Comparison of ENCODE assay signal across 1 cellular context in the genomic region with DNA sequence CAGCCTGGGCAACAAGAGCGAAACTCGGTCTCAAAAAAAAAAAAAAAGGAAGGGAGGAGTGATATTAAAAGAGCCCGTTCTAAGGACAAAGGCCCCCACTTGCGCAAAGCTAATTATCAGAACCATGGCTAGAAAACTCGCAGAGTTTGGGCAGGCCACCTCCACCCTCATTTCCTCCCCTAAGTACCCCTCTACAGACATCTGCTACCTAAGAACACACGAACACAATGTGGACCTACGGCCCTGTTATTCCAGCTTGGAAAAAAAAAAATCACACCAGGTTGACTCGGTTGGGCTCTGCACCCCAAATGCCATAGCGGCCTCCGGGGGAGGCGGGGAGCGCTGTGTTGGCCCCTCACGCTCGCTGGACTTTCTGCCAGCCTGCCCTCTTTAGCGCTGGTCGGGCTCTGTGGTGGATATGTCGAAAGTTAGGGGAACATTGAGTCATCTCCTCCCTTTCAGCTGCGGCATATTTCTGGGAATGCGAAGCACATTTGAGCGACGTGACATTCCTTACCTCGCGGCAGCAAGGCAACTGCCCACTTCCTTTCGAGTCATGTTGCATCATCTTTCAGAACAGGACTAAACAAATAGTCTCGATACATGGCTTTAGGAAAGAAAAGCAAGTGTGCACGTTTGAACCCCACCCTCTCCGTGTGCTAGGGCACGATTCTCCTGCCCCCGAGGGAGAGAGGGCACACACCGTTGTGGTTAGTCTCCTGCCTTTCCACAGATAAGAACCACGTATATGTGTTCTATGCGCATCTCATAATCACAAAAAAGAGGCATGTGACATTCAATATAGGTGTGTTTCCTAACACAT.
A peak's percentile ranks its signal among the peaks of the same experiment; 100 is the strongest.
TF ChIP-seq lines count a peak whose summit lies in the region.

No MANE protein-coding gene starts in this region.

TF ChIP-seq in A549, 52 proteins besides CTCF, POLR2A, EP300 and RAD21 (continued from another document):
- peak; percentile 71 for TF ChIP-seq PBX3 (IDR thresholded peaks at IDR 0.05)
- TF ChIP-seq ZSCAN20 (CRISPR knock-in tag; IDR thresholded peaks at IDR 0.05) = no peak
- no peak for TF ChIP-seq POLR2AphosphoS2 (conservative IDR thresholded peaks at IDR 0.05; ENCODE audit: low read length)
- TF ChIP-seq RNF2 (IDR thresholded peaks at IDR 0.05; ENCODE audit: borderline replicate concordance, low read depth) = no peak
- TF ChIP-seq HOXB5 (CRISPR knock-in tag; IDR thresholded peaks at IDR 0.05) = no peak
- TF ChIP-seq TFCP2L1 (CRISPR knock-in tag; IDR thresholded peaks at IDR 0.05) = no peak
- TF ChIP-seq MAFK (IDR thresholded peaks at IDR 0.05; ENCODE audit: partially characterized antibody) = no peak
- no peak for TF ChIP-seq RCOR1 (IDR thresholded peaks at IDR 0.05; ENCODE audit: low read depth, low read length)
- no peak for TF ChIP-seq ESRRA (IDR thresholded peaks at IDR 0.05; ENCODE audit: borderline replicate concordance, low read length)
- TF ChIP-seq, protein P1, sequence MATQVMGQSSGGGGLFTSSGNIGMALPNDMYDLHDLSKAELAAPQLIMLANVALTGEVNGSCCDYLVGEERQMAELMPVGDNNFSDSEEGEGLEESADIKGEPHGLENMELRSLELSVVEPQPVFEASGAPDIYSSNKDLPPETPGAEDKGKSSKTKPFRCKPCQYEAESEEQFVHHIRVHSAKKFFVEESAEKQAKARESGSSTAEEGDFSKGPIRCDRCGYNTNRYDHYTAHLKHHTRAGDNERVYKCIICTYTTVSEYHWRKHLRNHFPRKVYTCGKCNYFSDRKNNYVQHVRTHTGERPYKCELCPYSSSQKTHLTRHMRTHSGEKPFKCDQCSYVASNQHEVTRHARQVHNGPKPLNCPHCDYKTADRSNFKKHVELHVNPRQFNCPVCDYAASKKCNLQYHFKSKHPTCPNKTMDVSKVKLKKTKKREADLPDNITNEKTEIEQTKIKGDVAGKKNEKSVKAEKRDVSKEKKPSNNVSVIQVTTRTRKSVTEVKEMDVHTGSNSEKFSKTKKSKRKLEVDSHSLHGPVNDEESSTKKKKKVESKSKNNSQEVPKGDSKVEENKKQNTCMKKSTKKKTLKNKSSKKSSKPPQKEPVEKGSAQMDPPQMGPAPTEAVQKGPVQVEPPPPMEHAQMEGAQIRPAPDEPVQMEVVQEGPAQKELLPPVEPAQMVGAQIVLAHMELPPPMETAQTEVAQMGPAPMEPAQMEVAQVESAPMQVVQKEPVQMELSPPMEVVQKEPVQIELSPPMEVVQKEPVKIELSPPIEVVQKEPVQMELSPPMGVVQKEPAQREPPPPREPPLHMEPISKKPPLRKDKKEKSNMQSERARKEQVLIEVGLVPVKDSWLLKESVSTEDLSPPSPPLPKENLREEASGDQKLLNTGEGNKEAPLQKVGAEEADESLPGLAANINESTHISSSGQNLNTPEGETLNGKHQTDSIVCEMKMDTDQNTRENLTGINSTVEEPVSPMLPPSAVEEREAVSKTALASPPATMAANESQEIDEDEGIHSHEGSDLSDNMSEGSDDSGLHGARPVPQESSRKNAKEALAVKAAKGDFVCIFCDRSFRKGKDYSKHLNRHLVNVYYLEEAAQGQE (IDR thresholded peaks at IDR 0.05) = no peak
- TF ChIP-seq BHLHE40 (IDR thresholded peaks at IDR 0.05; ENCODE audit: low read depth, low read length) = peak; percentile 80
- TF ChIP-seq, protein P2, sequence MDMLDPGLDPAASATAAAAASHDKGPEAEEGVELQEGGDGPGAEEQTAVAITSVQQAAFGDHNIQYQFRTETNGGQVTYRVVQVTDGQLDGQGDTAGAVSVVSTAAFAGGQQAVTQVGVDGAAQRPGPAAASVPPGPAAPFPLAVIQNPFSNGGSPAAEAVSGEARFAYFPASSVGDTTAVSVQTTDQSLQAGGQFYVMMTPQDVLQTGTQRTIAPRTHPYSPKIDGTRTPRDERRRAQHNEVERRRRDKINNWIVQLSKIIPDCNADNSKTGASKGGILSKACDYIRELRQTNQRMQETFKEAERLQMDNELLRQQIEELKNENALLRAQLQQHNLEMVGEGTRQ (IDR thresholded peaks at IDR 0.05) = no peak
- TF ChIP-seq SREBF2 (IDR thresholded peaks at IDR 0.05) = no peak
- no peak for TF ChIP-seq EHMT2 (IDR thresholded peaks at IDR 0.05; ENCODE audit: low read depth)
- no peak for TF ChIP-seq NPAS2 (CRISPR knock-in tag; IDR thresholded peaks at IDR 0.05; ENCODE audit: borderline replicate concordance)
- TF ChIP-seq ZNF302 (CRISPR knock-in tag; IDR thresholded peaks at IDR 0.05) = no peak
- TF ChIP-seq HEYL (CRISPR knock-in tag; IDR thresholded peaks at IDR 0.05) = 0 out of 2 replicates have a peak, but pooled peaks have one; percentile 15
- no peak for TF ChIP-seq PHF8 (IDR thresholded peaks at IDR 0.05; ENCODE audit: borderline replicate concordance, low read depth)
- TF ChIP-seq HOXA7 (CRISPR knock-in tag; IDR thresholded peaks at IDR 0.05) = no peak
- TF ChIP-seq CBX2 (IDR thresholded peaks at IDR 0.05; ENCODE audit: borderline replicate concordance, low read depth) = no peak
- TF ChIP-seq MYC (IDR thresholded peaks at IDR 0.05; ENCODE audit: borderline replicate concordance, low read length) = peak; percentile 74; the same call in 1 of the 2 replicates
- no peak for TF ChIP-seq RFX5 (IDR thresholded peaks at IDR 0.05)
- no peak; the same call in 1 of the 2 replicates for TF ChIP-seq HOXB13 (CRISPR knock-in tag; IDR thresholded peaks at IDR 0.05; ENCODE audit: low read depth)
- peak; percentile 95 for TF ChIP-seq MAX (IDR thresholded peaks at IDR 0.05)
- TF ChIP-seq TP53 (CRISPR knock-in tag; IDR thresholded peaks at IDR 0.05) = no peak
- no peak for TF ChIP-seq CBX8 (IDR thresholded peaks at IDR 0.05)
- no peak for TF ChIP-seq ZC3H11A (IDR thresholded peaks at IDR 0.05)
- peak; percentile 89 for TF ChIP-seq JUNB (IDR thresholded peaks at IDR 0.05)
- TF ChIP-seq ZFP36 (IDR thresholded peaks at IDR 0.05; ENCODE audit: borderline replicate concordance, partially characterized antibody) = no peak
